14 cellular contexts compared by ENCODE assay signal in genomic region chr3:37511357-37511970, GRCh38. TPM values are rescaled to one million over a fixed set of nuclear protein-coding genes. Genes with fewer than 3 reads are reported as not detected.
DNase-seq lines count a peak whose midpoint lies in the region; ATAC-seq, FAIRE-seq and TF ChIP-seq lines count a peak whose summit lies in the region.
"Had no signal": no experiment of that assay in that cellular context is flagged by ENCODE, and none has a peak within 500 bp of the region (broad histone marks: within the 10 kb centered on the region; RNA-seq: fewer than 3 reads in every experiment).

No MANE protein-coding gene starts in this region.

- H3K27me3 ChIP-seq in MG63 (no peaks in the 10 kb centered on the region), layer of hippocampus (ENCODE audit: control insufficient read depth, insufficient read depth, low read length) (no peaks in the 10 kb centered on the region)

- DNase-seq in MG63: peak; percentile 39
- DNase-seq in coronary artery (ENCODE audit: low spot score): peak; percentile 83
- no peak for DNase-seq in sciatic nerve (ENCODE audit: low spot score)
- DNase-seq in GM19239 (ENCODE audit: insufficient read length, low spot score): no peak
- no peak for DNase-seq in NCI-H748 treated with DMSO at 0.1 percent for 48 hours (lab: John Stamatoyannopoulos, UW)
- no peak for DNase-seq in activated T-cell treated with anti-CD3 and anti-CD28 coated beads, Interleukin-2, amount 50 U/mL, for 1 hour
- DNase-seq: activated CD4-positive, CD25-positive, alpha-beta regulatory T cell; HFFc6; NCI-H2107; NCI-H82 had no signal

- no peaks in the 10 kb centered on the region for H3K36me3 ChIP-seq in MG63

- H3K9me3 ChIP-seq in MG63: no peaks in the 10 kb centered on the region

- TF ChIP-seq CTCF in coronary artery (IDR thresholded peaks at IDR 0.05): no peak

- ATAC-seq in sciatic nerve (peak; percentile 69), GM18520 (IDR thresholded peaks at IDR 0.05; ENCODE audit: unreplicated experiment) (no peak)
- ATAC-seq: esophagus mucosa had no signal

- no peak for FAIRE-seq in GM19239 (lab: Jason Lieb, UNC)
- FAIRE-seq: colon had no signal

- H3K4me3 ChIP-seq in MG63 (no peak overlapping the region), coronary artery (peak overlapping the region; percentile 28)

- H3K27ac ChIP-seq in coronary artery: peak overlapping the region; percentile 76 to 83
- H3K27ac ChIP-seq in layer of hippocampus (ENCODE audit: low read depth, low read length): peak overlapping the region; percentile 71

- intact Hi-C loops in sciatic nerve (cut with DNase I): no loop called here

RNA-seq across cellular contexts. Expression of gene ITGA9, which starts 59.5 kb away (rescaled TPM):
- 0.07 TPM in 1 of 2 replicates, not detected in the other for total RNA-seq in MG63 (2014; rRNA removed; shearing (Covaris generic); ENCODE audit: low replicate concordance)
- 23.4 TPM for total RNA-seq in sciatic nerve
- total RNA-seq: HFFc6 had no signal

Comparison
In these comparisons a context has a peak if more than half of its experiments do, and no peak if none do; other contexts are left out.
1. DNase-seq: peak in MG63 (single experiment) and coronary artery (single experiment); none in sciatic nerve (single experiment), GM19239 (single experiment), NCI-H748 treated with DMSO at 0.1 percent for 48 hours (single experiment) and activated T-cell treated with anti-CD3 and anti-CD28 coated beads, Interleukin-2, amount 50 U/mL, for 1 hour (single experiment).
2. RNA of gene ITGA9, which starts 59.5 kb away (total RNA-seq): 23.4 TPM in sciatic nerve (single experiment); 0.07 TPM in MG63; every median in the first group is over 10 times any median in the second.